Comparison of ENCODE assay signal across 8 cellular contexts in the genomic region with DNA sequence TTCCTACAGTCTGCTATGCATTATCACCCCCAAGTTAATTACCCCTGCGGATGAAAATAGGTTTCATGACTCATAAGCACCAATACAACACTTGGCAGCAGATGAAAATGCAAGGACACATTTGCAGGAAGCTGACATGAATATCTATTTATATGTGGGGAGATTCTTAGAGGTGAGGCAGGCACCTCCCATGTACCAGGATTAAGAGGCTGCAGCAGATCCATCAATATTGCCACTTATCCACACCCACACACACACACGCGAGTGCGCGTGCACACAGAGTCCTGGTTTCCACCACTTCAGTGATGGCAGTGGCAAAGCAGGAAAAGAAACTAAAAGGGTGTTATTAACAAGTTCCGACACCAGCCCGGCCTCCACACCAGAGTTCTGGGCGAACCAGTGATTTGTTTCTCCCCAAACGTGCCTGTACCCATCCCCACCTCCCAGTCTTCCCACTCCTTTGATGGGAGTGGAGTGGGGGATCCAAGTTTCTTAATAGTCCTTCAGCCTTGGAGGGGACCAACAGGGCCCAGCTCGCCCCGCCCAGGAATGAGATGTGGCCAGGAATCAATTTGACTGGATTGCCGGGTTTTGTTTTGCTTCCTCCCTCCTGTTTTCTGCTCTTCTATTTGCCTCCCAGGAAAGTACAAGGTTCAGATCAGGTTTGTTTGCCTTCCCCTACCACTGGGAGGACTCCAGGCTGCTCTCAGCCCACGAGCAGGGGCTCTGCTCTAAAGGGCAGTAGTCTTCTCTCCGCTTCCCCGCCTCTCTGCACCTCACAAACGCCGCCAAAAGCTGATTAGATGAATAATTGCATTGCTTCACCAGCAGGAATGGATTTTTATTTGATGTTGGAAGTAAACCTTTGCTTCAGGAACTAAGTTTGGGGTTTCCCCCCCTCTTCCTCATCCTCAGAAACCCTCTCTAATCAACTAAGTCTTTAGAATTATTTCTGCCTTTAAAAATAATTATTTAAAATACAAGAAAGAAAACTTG. TPM values are rescaled to one million over a fixed set of nuclear protein-coding genes. Genes with fewer than 3 reads are reported as not detected.
DNase-seq lines count a peak whose midpoint lies in the region; FAIRE-seq and TF ChIP-seq lines count a peak whose summit lies in the region.

No MANE protein-coding gene starts in this region.

- H3K9me3 ChIP-seq in astrocyte (ENCODE audit: insufficient read depth, low read depth, low read length) (no peaks in the 10 kb centered on the region), iPS-20b (ENCODE audit: insufficient read depth, low read depth, low read length) (no peaks in the 10 kb centered on the region)

- peak overlapping the region; percentile 100 for H3K4me2 ChIP-seq in astrocyte (ENCODE audit: low read length)

- H3K4me1 Mint-ChIP-seq in astrocyte (ENCODE audit: low read depth, unreplicated experiment) = peaks cover 19% of the 10 kb centered on the region

- H3K27ac ChIP-seq in astrocyte (ENCODE audit: low read depth, low read length) (no peak overlapping the region), iPS-20b (ENCODE audit: low read length) (no peak overlapping the region)

- H3K9ac ChIP-seq in astrocyte (ENCODE audit: low read length) = peak overlapping the region; percentile 47
- peak overlapping the region; percentile 74; the same call in 1 of the 2 replicates for H3K9ac ChIP-seq in iPS-20b (ENCODE audit: low read depth, low read length)

- H3K4me1 ChIP-seq in astrocyte (ENCODE audit: insufficient read depth, low read length) = peaks cover 20% of the 10 kb centered on the region
- H3K4me1 ChIP-seq in iPS-20b (ENCODE audit: insufficient read depth, low read length) = peaks cover 22% of the 10 kb centered on the region

- H3K36me3 ChIP-seq in astrocyte (ENCODE audit: insufficient read depth, low read length) (no peaks in the 10 kb centered on the region), iPS-20b (ENCODE audit: insufficient read depth, low read depth, low read length) (peaks cover 6% of the 10 kb centered on the region; the same call in 1 of the 2 replicates)

- H2AFZ ChIP-seq in astrocyte (ENCODE audit: low read depth, low read length) = no peak overlapping the region

- TF ChIP-seq CTCF in astrocyte (IDR thresholded peaks at IDR 0.05; ENCODE audit: insufficient read depth, low read depth, low read length) = no peak

- H3K36me3 Mint-ChIP-seq in astrocyte (ENCODE audit: low read depth, unreplicated experiment) = peaks cover 13% of the 10 kb centered on the region

- H3K4me3 Mint-ChIP-seq in astrocyte (ENCODE audit: unreplicated experiment) = peak overlapping the region; percentile 92

- no peaks in the 10 kb centered on the region for H3K9me3 Mint-ChIP-seq in astrocyte (ENCODE audit: unreplicated experiment)

- H3K27me3 ChIP-seq in astrocyte (ENCODE audit: insufficient read depth, low read length) = no peaks in the 10 kb centered on the region
- peaks cover 6% of the 10 kb centered on the region for H3K27me3 ChIP-seq in iPS-20b (ENCODE audit: insufficient read depth, low read length)

- H3K4me3 ChIP-seq in astrocyte (ENCODE audit: insufficient read depth, low read depth, low read length) = peak overlapping the region; percentile 90
- peak overlapping the region; percentile 76 for H3K4me3 ChIP-seq in iPS-20b (ENCODE audit: low read length)

- H3K27me3 Mint-ChIP-seq in astrocyte (ENCODE audit: low read depth, unreplicated experiment) = peaks cover 4% of the 10 kb centered on the region

- TF ChIP-seq POLR2A in GM12891 (IDR thresholded peaks at IDR 0.05; ENCODE audit: low read depth, low read length) = no peak

- H3K79me2 ChIP-seq in astrocyte (ENCODE audit: insufficient read depth, low read length) = peaks cover 50% of the 10 kb centered on the region

- peaks cover 47% of the 10 kb centered on the region for H4K20me1 ChIP-seq in astrocyte (ENCODE audit: insufficient read depth, low read length)

- H3K27ac Mint-ChIP-seq in astrocyte (ENCODE audit: unreplicated experiment) = peak overlapping the region; percentile 1

- DNase-seq in DMS79 (lab: John Stamatoyannopoulos, UW) = peak; percentile 49
- peak; percentile 38 for DNase-seq in NCI-H2196 (lab: John Stamatoyannopoulos, UW; ENCODE audit: unreplicated experiment)
- peak; percentile 64 for DNase-seq in astrocyte (ENCODE audit: low read depth)
- peak; percentile 31 for DNase-seq in stimulated activated CD4-positive, alpha-beta T cell treated with anti-CD3 and anti-CD28 coated beads, Interleukin-12 subunit alpha, Interleukin-12 subunit beta, amount 100 ng/mL, for 4 hours
- DNase-seq in HUDEP-2 (lab: John Stamatoyannopoulos, UW; ENCODE audit: unreplicated experiment in 76 of 76) = no peak
- DNase-seq in NCI-H2029 (lab: John Stamatoyannopoulos, UW) = no peak
- no peak for DNase-seq in GM12891 (ENCODE audit: insufficient read length, low spot score)

- FAIRE-seq in astrocyte (lab: Jason Lieb, UNC) (no peak), GM12891 (lab: Jason Lieb, UNC) (no peak)

TF ChIP-seq in GM12891, 5 proteins besides CTCF, POLR2A, EP300 and RAD21:
- no peak for TF ChIP-seq POU2F2 (IDR thresholded peaks at IDR 0.05; ENCODE audit: low read depth, low read length)
- no peak for TF ChIP-seq POLR2AphosphoS5 (IDR thresholded peaks at IDR 0.05; ENCODE audit: low read depth, low read length)
- no peak for TF ChIP-seq TAF1 (IDR thresholded peaks at IDR 0.05; ENCODE audit: low read depth, low read length)
- no peak for TF ChIP-seq PAX5 (IDR thresholded peaks at IDR 0.05; ENCODE audit: insufficient read depth, low read length, severe bottlenecking)
- TF ChIP-seq SPI1 (IDR thresholded peaks at IDR 0.05; ENCODE audit: low read depth, low read length) = no peak
TF ChIP-seq in GM12891: peak in this region for 0.

RNA-seq across cellular contexts. Expression of a gene that starts 5.2 kb away (rescaled TPM):
- 42.7 and 55.3 TPM in 2 replicates for total RNA-seq in astrocyte
- polyA plus RNA-seq in GM12891 (2012; ENCODE audit: low read depth, missing spikeins) = 22.0 TPM

Comparison
In these comparisons a context has a peak if more than half of its experiments do, and no peak if none do; other contexts are left out.
1. DNase-seq: peak in DMS79 (single experiment), NCI-H2196 (single experiment), astrocyte (single experiment) and stimulated activated CD4-positive, alpha-beta T cell treated with anti-CD3 and anti-CD28 coated beads, Interleukin-12 subunit alpha, Interleukin-12 subunit beta, amount 100 ng/mL, for 4 hours (single experiment); none in HUDEP-2 (0 of 76), NCI-H2029 (single experiment) and GM12891 (single experiment).